Comparison of ENCODE assay signal across 18 cellular contexts in genomic region chr1:165856606-165857005, GRCh38. TPM values are rescaled to one million over a fixed set of nuclear protein-coding genes. Genes with fewer than 3 reads are reported as not detected.
DNase-seq lines count a peak whose midpoint lies in the region; ATAC-seq and TF ChIP-seq lines count a peak whose summit lies in the region.
"Had no signal": no experiment of that assay in that cellular context is flagged by ENCODE, and none has a peak within 500 bp of the region (broad histone marks: within the 10 kb centered on the region; RNA-seq: fewer than 3 reads in every experiment).

No MANE protein-coding gene starts in this region.

- no peak overlapping the region for H3K4me2 ChIP-seq in PC-3 (ENCODE audit: low read length)

- H3K4me3 Mint-ChIP-seq in CD14-positive monocyte, result no peak overlapping the region
- H3K4me3 Mint-ChIP-seq in natural killer cell, result peak overlapping the region; percentile 22
- H3K4me3 Mint-ChIP-seq in endothelial cell (ENCODE audit: unreplicated experiment), result no peak overlapping the region
- H3K4me3 Mint-ChIP-seq in activated T-helper 1 cell treated with anti-CD3 and anti-CD28 coated beads, Interleukin-12 subunit alpha, Interleukin-12 subunit beta, Interleukin-2, Interleukin-4 antibody, amounts not matched to agents 30 ng/mL and 10 ng/mL and 1 ng/mL, durations not matched to agents 14 hours and 24 hours and 36 hours, result no peak overlapping the region
- H3K4me3 Mint-ChIP-seq: neural crest cell had no signal

- H3K9me3 ChIP-seq in PC-3 (ENCODE audit: low read length), result no peaks in the 10 kb centered on the region
- H3K9me3 ChIP-seq: thoracic aorta had no signal

- H3K27ac Mint-ChIP-seq in CD14-positive monocyte (peak overlapping the region; percentile 83 to 94 (median 93)), natural killer cell (peak overlapping the region; percentile 52 to 62), endothelial cell (ENCODE audit: unreplicated experiment) (no peak overlapping the region)
- H3K27ac Mint-ChIP-seq in activated T-helper 1 cell treated with anti-CD3 and anti-CD28 coated beads, Interleukin-12 subunit alpha, Interleukin-12 subunit beta, Interleukin-2, Interleukin-4 antibody, amounts not matched to agents 30 ng/mL and 10 ng/mL and 1 ng/mL, durations not matched to agents 14 hours and 24 hours and 36 hours, result no peak overlapping the region

- intact Hi-C loops in CD14-positive monocyte (cut with micrococcal nuclease), result no loop called here
- intact Hi-C loops in PC-3 (cut with micrococcal nuclease), result no loop called here
- intact Hi-C loops in natural killer cell (cut with micrococcal nuclease), result no loop called here
- intact Hi-C loops in dorsolateral prefrontal cortex (cut with DNase I), result no loop called here
- intact Hi-C loops in activated T-helper 1 cell treated with anti-CD3 and anti-CD28 coated beads, Interleukin-12 subunit alpha, Interleukin-12 subunit beta, Interleukin-2, Interleukin-4 antibody, amounts not matched to agents 30 ng/mL and 10 ng/mL and 1 ng/mL, durations not matched to agents 14 hours and 24 hours and 36 hours (cut with micrococcal nuclease), result loop anchor here (2.0 kb wide), 1 partner anchor 14 kb away; no protein-coding TSS in a partner anchor

- H3K79me2 ChIP-seq in PC-3 (ENCODE audit: low read length), result peaks cover 97% of the 10 kb centered on the region

- BruUV-seq in PC-3 (replicated peaks; lab: Mats Ljungman, UMichigan), result no TSS peak

- no peaks in the 10 kb centered on the region for H3F3A ChIP-seq in PC-3 (ENCODE audit: low read length, unreplicated experiment)

- H3K4me3 ChIP-seq in PC-3 (ENCODE audit: low read length), result no peak overlapping the region
- H3K4me3 ChIP-seq in dorsolateral prefrontal cortex, result no peak overlapping the region
- H3K4me3 ChIP-seq: thoracic aorta had no signal

- peaks cover 78% of the 10 kb centered on the region for H3K4me1 Mint-ChIP-seq in CD14-positive monocyte
- H3K4me1 Mint-ChIP-seq in natural killer cell, result peaks cover 72 to 83% of the 10 kb centered on the region in 2 donors
- H3K4me1 Mint-ChIP-seq in endothelial cell (ENCODE audit: unreplicated experiment), result peaks cover 54% of the 10 kb centered on the region
- H3K4me1 Mint-ChIP-seq in activated T-helper 1 cell treated with anti-CD3 and anti-CD28 coated beads, Interleukin-12 subunit alpha, Interleukin-12 subunit beta, Interleukin-2, Interleukin-4 antibody, amounts not matched to agents 30 ng/mL and 10 ng/mL and 1 ng/mL, durations not matched to agents 14 hours and 24 hours and 36 hours (ENCODE audit: low read depth), result peaks cover 78% of the 10 kb centered on the region

- no peak for TF ChIP-seq CTCF in CD14-positive monocyte (IDR thresholded peaks at IDR 0.05)
- TF ChIP-seq CTCF in PC-3 (conservative IDR thresholded peaks at IDR 0.05; ENCODE audit: low read depth, low read length), result no peak
- no peak for TF ChIP-seq CTCF in natural killer cell (IDR thresholded peaks at IDR 0.05)
- TF ChIP-seq CTCF in endothelial cell (IDR thresholded peaks at IDR 0.05; ENCODE audit: unreplicated experiment), result no peak
- no peak for TF ChIP-seq CTCF in dorsolateral prefrontal cortex (IDR thresholded peaks at IDR 0.05 in 54 of 56, conservative IDR thresholded peaks at IDR 0.05 in 2 of 56; ENCODE audit: low read depth in 1 of 56, partially characterized antibody in 56 of 56)

- 0 out of 2 replicates have a peak, but pooled peaks cover under 1% of the 10 kb centered on the region for H3K36me3 ChIP-seq in PC-3 (ENCODE audit: low read depth, low read length)
- H3K36me3 ChIP-seq: thoracic aorta had no signal

- peaks cover 77% of the 10 kb centered on the region for H4K20me1 ChIP-seq in PC-3 (ENCODE audit: low read length)

- ATAC-seq in GM19372 (IDR thresholded peaks at IDR 0.05; ENCODE audit: low read depth, unreplicated experiment), result peak; percentile 17
- peak; percentile 49; the same call in 1 of the 2 replicates for ATAC-seq in PC-3
- ATAC-seq in natural killer cell, result no peak
- no peak for ATAC-seq in GM19463 (IDR thresholded peaks at IDR 0.05; ENCODE audit: unreplicated experiment)
- ATAC-seq: sciatic nerve had no signal

- no peaks in the 10 kb centered on the region for H3K27me3 ChIP-seq in PC-3 (ENCODE audit: low read length)
- H3K27me3 ChIP-seq in dorsolateral prefrontal cortex, result no peaks in the 10 kb centered on the region

- POLR2A ChIA-PET in PC-3 (lab: Charles Lee; ENCODE audit: unreplicated experiment), result interaction anchor here (0.6 kb wide), 1 partner anchor 623 kb away, joined by 10 read pairs; no protein-coding TSS in a partner anchor

- no peaks in the 10 kb centered on the region for H3K9me2 ChIP-seq in PC-3 (replicated peaks; ENCODE audit: low read length)

- peaks cover 0 to 4% (median 0%) of the 10 kb centered on the region in 3 donors for H3K27me3 Mint-ChIP-seq in CD14-positive monocyte (ENCODE audit: low read depth in 3 of 3)
- no peaks in the 10 kb centered on the region for H3K27me3 Mint-ChIP-seq in natural killer cell (ENCODE audit: low read depth in 2 of 2)
- H3K27me3 Mint-ChIP-seq in endothelial cell (ENCODE audit: unreplicated experiment), result peaks cover 12% of the 10 kb centered on the region
- H3K27me3 Mint-ChIP-seq in activated T-helper 1 cell treated with anti-CD3 and anti-CD28 coated beads, Interleukin-12 subunit alpha, Interleukin-12 subunit beta, Interleukin-2, Interleukin-4 antibody, amounts not matched to agents 30 ng/mL and 10 ng/mL and 1 ng/mL, durations not matched to agents 14 hours and 24 hours and 36 hours (ENCODE audit: insufficient read depth), result no peaks in the 10 kb centered on the region

- CTCF ChIA-PET in PC-3 (lab: Charles Lee), result no interaction called here

- H3K36me3 Mint-ChIP-seq in CD14-positive monocyte, result peaks cover 0 to 3% of the 10 kb centered on the region in 2 donors
- no peaks in the 10 kb centered on the region for H3K36me3 Mint-ChIP-seq in natural killer cell
- peaks cover 17% of the 10 kb centered on the region for H3K36me3 Mint-ChIP-seq in endothelial cell (ENCODE audit: low read depth, unreplicated experiment)
- peaks cover 6% of the 10 kb centered on the region for H3K36me3 Mint-ChIP-seq in activated T-helper 1 cell treated with anti-CD3 and anti-CD28 coated beads, Interleukin-12 subunit alpha, Interleukin-12 subunit beta, Interleukin-2, Interleukin-4 antibody, amounts not matched to agents 30 ng/mL and 10 ng/mL and 1 ng/mL, durations not matched to agents 14 hours and 24 hours and 36 hours (ENCODE audit: low read depth)

- no peak for DNase-seq in CD14-positive monocyte (ENCODE audit: low spot score)
- DNase-seq in PC-3, result no peak
- DNase-seq in natural killer cell, result no peak
- DNase-seq in endothelial cell (ENCODE audit: low spot score), result no peak
- no peak for DNase-seq in dorsolateral prefrontal cortex
- DNase-seq in activated T-helper 1 cell treated with anti-CD3 and anti-CD28 coated beads, Interleukin-12 subunit alpha, Interleukin-12 subunit beta, Interleukin-2, Interleukin-4 antibody, amounts not matched to agents 30 ng/mL and 10 ng/mL and 1 ng/mL, durations not matched to agents 14 hours and 24 hours and 36 hours (ENCODE audit: low spot score), result no peak
- DNase-seq: activated CD4-positive, CD25-positive, alpha-beta regulatory T cell treated with anti-CD3 and anti-CD28 coated beads, Interleukin-2, amount 50 U/mL, for 72 hours; activated CD8-positive, alpha-beta memory T cell treated with anti-CD3 and anti-CD28 coated beads, Interleukin-2, amount 50 U/mL, for 4 hours; activated naive CD4-positive, alpha-beta T cell; cortex of kidney; NCI-H146; NCI-H446; T-helper 2 cell had no signal

- H3K27ac ChIP-seq in PC-3 (ENCODE audit: low read length) (no peak overlapping the region), dorsolateral prefrontal cortex (no peak overlapping the region)
- H3K27ac ChIP-seq: thoracic aorta had no signal

- peaks cover 6% of the 10 kb centered on the region for H3K4me1 ChIP-seq in PC-3 (ENCODE audit: insufficient read depth, low read length)

- no peak overlapping the region for H3K9ac ChIP-seq in PC-3 (ENCODE audit: low read length)

- H2AFZ ChIP-seq in PC-3 (ENCODE audit: low read length), result no peak overlapping the region

- no peaks in the 10 kb centered on the region for H3K9me3 Mint-ChIP-seq in CD14-positive monocyte
- no peaks in the 10 kb centered on the region for H3K9me3 Mint-ChIP-seq in natural killer cell
- no peaks in the 10 kb centered on the region for H3K9me3 Mint-ChIP-seq in endothelial cell (ENCODE audit: unreplicated experiment)
- no peaks in the 10 kb centered on the region for H3K9me3 Mint-ChIP-seq in activated T-helper 1 cell treated with anti-CD3 and anti-CD28 coated beads, Interleukin-12 subunit alpha, Interleukin-12 subunit beta, Interleukin-2, Interleukin-4 antibody, amounts not matched to agents 30 ng/mL and 10 ng/mL and 1 ng/mL, durations not matched to agents 14 hours and 24 hours and 36 hours
- H3K9me3 Mint-ChIP-seq: neural crest cell had no signal

RNA-seq across cellular contexts. Expression of gene UCK2, which starts 29.2 kb away (rescaled TPM):
- polyA plus RNA-seq in CD14-positive monocyte, result 10 to 100 TPM; 12.8 to 15.4 TPM
- total RNA-seq in PC-3 (2014; rRNA removed), result 193 and 209 TPM in 2 replicates
- total RNA-seq in natural killer cell, result 10 to 100 TPM; 12.8 to 20.5 (median 14.4) TPM
- total RNA-seq in endothelial cell (ENCODE audit: unreplicated experiment), result 52.9 TPM
- 10 to 100 TPM; 19.0 to 35.8 (median 26.0) TPM for total RNA-seq in dorsolateral prefrontal cortex
- total RNA-seq in activated T-helper 1 cell treated with anti-CD3 and anti-CD28 coated beads, Interleukin-12 subunit alpha, Interleukin-12 subunit beta, Interleukin-2, Interleukin-4 antibody, amounts not matched to agents 30 ng/mL and 10 ng/mL and 1 ng/mL, durations not matched to agents 14 hours and 24 hours and 36 hours, result 109 and 112 TPM in 2 replicates

Comparison
In these comparisons a context has a peak if more than half of its experiments do, and no peak if none do; other contexts are left out.
1. H3K27ac Mint-ChIP-seq: peak in CD14-positive monocyte (7 of 7) and natural killer cell (2 of 2); none in endothelial cell (single experiment) and activated T-helper 1 cell treated with anti-CD3 and anti-CD28 coated beads, Interleukin-12 subunit alpha, Interleukin-12 subunit beta, Interleukin-2, Interleukin-4 antibody, amounts not matched to agents 30 ng/mL and 10 ng/mL and 1 ng/mL, durations not matched to agents 14 hours and 24 hours and 36 hours (single experiment).
2. ATAC-seq: peak in GM19372 (single experiment) and PC-3 (single experiment); none in natural killer cell (0 of 3) and GM19463 (single experiment).